8 cellular contexts compared by ENCODE assay signal in the genomic region with DNA sequence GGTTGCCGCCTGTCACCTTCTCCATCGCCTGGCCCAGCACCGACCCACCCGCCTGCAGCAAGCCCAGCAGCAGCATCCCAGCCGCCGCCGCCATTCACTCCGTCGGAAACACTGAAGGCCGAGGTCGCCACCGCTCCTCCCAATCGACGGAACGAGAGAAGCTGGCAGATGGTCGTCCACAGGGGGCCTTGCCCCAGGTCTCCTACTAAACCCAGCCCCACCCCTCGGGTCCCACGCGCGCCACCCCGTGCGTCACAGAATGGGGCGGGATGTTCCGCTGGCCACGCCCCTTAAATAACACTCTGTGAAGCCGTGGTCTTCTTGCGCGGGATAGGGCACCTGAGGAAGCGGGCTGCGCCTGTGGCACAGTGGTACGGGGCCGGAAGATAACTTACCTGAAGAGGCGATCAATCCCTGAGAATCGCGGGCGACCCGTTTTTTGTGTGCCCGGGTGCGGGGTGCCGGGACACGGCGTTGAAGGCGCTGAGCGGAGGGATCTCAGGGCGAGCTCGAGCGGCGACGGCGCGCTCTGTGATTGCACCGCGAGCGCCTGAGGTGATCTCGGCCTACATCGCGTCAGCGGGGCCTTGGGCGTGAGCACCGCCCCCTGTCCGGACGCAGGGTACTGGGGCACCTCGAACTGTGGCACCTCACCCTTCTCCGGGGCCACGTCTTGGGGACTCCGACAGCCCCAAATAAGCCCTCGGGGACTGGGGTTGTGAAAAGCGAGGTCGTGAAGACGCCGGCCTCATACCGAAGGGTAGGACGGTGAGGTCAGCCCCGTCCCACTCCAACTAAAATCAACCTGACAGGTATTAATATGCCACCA.
DNase-seq lines count a peak whose midpoint lies in the region; ATAC-seq lines count a peak whose summit lies in the region.

TSS of gene CYP51A1 (minus strand) at position 207 of the 829 bp plus-strand sequence. CDS start at position 94, 113 bp downstream.

- H3K27ac ChIP-seq in BLaER1 (peak within 1 kb of the TSS; percentile 91), cingulate gyrus (ENCODE audit: low read depth, low read length) (peak within 1 kb of the TSS; percentile 95)

- peaks cover 18% of the 10 kb centered on the region for H3K36me3 ChIP-seq in BLaER1

- H3K4me3 ChIP-seq in BLaER1 = peak within 1 kb of the TSS; percentile 89

- no peaks in the 10 kb centered on the region; the same call in 1 of the 2 replicates for H3K9me3 ChIP-seq in BLaER1

- H3K27me3 ChIP-seq in BLaER1 = no peaks in the 10 kb centered on the region

- peaks cover 19% of the 10 kb centered on the region; the same call in 1 of the 2 replicates for H4K20me1 ChIP-seq in BLaER1

- DNase-seq in NCI-H526 (lab: John Stamatoyannopoulos, UW) (peak; percentile 92 to 96), kidney tubule cell (ENCODE audit: low spot score) (peak; percentile 92)
- peak; percentile 94 for DNase-seq in activated CD4-positive, alpha-beta T cell treated with anti-CD3 and anti-CD28 coated beads for 48 hours
- peak; percentile 75 to 85 for DNase-seq in stimulated activated CD4-positive, alpha-beta T cell treated with anti-CD3 and anti-CD28 coated beads, Interleukin-1b, Interleukin-23, amount 100 ng/mL, for 1 hour (ENCODE audit: low read depth in 2 of 2)

- H3K4me1 ChIP-seq in BLaER1 = peaks cover 26% of the 10 kb centered on the region

- peak within 1 kb of the TSS; percentile 83 for H3K4me2 ChIP-seq in BLaER1

- peak within 1 kb of the TSS; percentile 87 for H3K9ac ChIP-seq in BLaER1

- ATAC-seq in GM19328 (IDR thresholded peaks at IDR 0.05; ENCODE audit: unreplicated experiment) = peak; percentile 88
- peak; percentile 85 for ATAC-seq in HG03469 (IDR thresholded peaks at IDR 0.05; ENCODE audit: unreplicated experiment)

Comparison
In these comparisons a context has a peak if more than half of its experiments do, and no peak if none do; other contexts are left out.
1. Peak in every context shown above with its lines: DNase-seq, ATAC-seq, H3K4me3 ChIP-seq and H3K27ac ChIP-seq.